1 cellular context compared by ENCODE assay signal in genomic region chr9:78017294-78017693, GRCh38.
TF ChIP-seq lines count a peak whose summit lies in the region.

No MANE protein-coding gene starts in this region.

TF ChIP-seq in GM12878, 131 proteins besides CTCF, POLR2A, EP300 and RAD21:
- no peak for TF ChIP-seq PBX3 (IDR thresholded peaks at IDR 0.05; ENCODE audit: insufficient replicate concordance, low read depth, low read length)
- TF ChIP-seq ZBTB33 (IDR thresholded peaks at IDR 0.05) = no peak
- no peak for TF ChIP-seq NFXL1 (IDR thresholded peaks at IDR 0.05; ENCODE audit: borderline replicate concordance)
- TF ChIP-seq RCOR1 (conservative IDR thresholded peaks at IDR 0.05; ENCODE audit: low read depth, low read length) = no peak
- no peak for TF ChIP-seq SPI1 (IDR thresholded peaks at IDR 0.05; ENCODE audit: borderline replicate concordance, insufficient read depth, low read depth, low read length)
- no peak for TF ChIP-seq ZNF217 (IDR thresholded peaks at IDR 0.05)
- no peak for TF ChIP-seq CREM (IDR thresholded peaks at IDR 0.05; ENCODE audit: low read depth)
- TF ChIP-seq E4F1 (IDR thresholded peaks at IDR 0.05; ENCODE audit: borderline replicate concordance, partially characterized antibody) = no peak
- no peak for TF ChIP-seq ETV6 (conservative IDR thresholded peaks at IDR 0.05 in 1 of 2, IDR thresholded peaks at IDR 0.05 in 1 of 2; ENCODE audit: borderline replicate concordance in 1 of 2, low read depth in 1 of 2)
